ENCODE assay signal across 8 cellular contexts in genomic region chrX:129905787-129906580, GRCh38. TPM values are rescaled to one million over a fixed set of nuclear protein-coding genes. Genes with fewer than 3 reads are reported as not detected.
A peak's percentile ranks its signal among the peaks of the same experiment; 100 is the strongest.
DNase-seq lines count a peak whose midpoint lies in the region; ATAC-seq and TF ChIP-seq lines count a peak whose summit lies in the region.

Gene UTP14A (plus strand): TSS chrX:129906164. CDS start chrX:129906211, 47 bp downstream.

- no peaks in the 10 kb centered on the region for H3F3A ChIP-seq in DOHH2 (ENCODE audit: control insufficient read depth, insufficient read depth)
- H3F3A ChIP-seq in GM23338 (replicated peaks; ENCODE audit: low read depth), result no peaks in the 10 kb centered on the region

- H3K4me1 ChIP-seq in DOHH2 (ENCODE audit: control insufficient read depth, low read length) (0 out of 2 replicates have a peak, but pooled peaks cover 3% of the 10 kb centered on the region), GM23338 (ENCODE audit: insufficient read depth) (no peaks in the 10 kb centered on the region)

- peak within 1 kb of the TSS; percentile 81 for H3K4me2 ChIP-seq in DOHH2 (ENCODE audit: low read length)
- H3K4me2 ChIP-seq in GM23338, result peak within 1 kb of the TSS; percentile 83

- H3K27me3 Mint-ChIP-seq in GM23338 (ENCODE audit: insufficient read depth, low read depth, poor library complexity) (peaks cover 3% of the 10 kb centered on the region), naive B cell (no peaks in the 10 kb centered on the region)
- no peaks in the 10 kb centered on the region for H3K27me3 Mint-ChIP-seq in stimulated activated memory B cell treated with anti-CD40 and anti-IgM and Interleukin-4, amounts not matched to agents 10 μg/mL and 1 μg/mL and 100 μg/mL, for 72 hours

- peak within 1 kb of the TSS; percentile 55 for H3K27ac ChIP-seq in DOHH2 (ENCODE audit: low read depth, low read length)
- H3K27ac ChIP-seq in GM23338 (ENCODE audit: low read depth), result peak within 1 kb of the TSS; percentile 91; the same call in 1 of the 2 replicates

- H2AFZ ChIP-seq in GM23338, result peak within 1 kb of the TSS; percentile 69; the same call in 1 of the 2 replicates

- H3K9me3 ChIP-seq in DOHH2 (ENCODE audit: control insufficient read depth, insufficient read depth, low read length), result no peaks in the 10 kb centered on the region

- H3K36me3 Mint-ChIP-seq in GM23338 (ENCODE audit: low read depth) (peaks cover 30% of the 10 kb centered on the region), naive B cell (peaks cover 0 to 4% of the 10 kb centered on the region in 2 donors)
- H3K36me3 Mint-ChIP-seq in stimulated activated memory B cell treated with anti-CD40 and anti-IgM and Interleukin-4, amounts not matched to agents 10 μg/mL and 1 μg/mL and 100 μg/mL, for 72 hours, result peaks cover 16% of the 10 kb centered on the region

- H3K27ac Mint-ChIP-seq in GM23338, result peak within 1 kb of the TSS; percentile 94
- peak within 1 kb of the TSS; percentile 79 to 97 (median 93) for H3K27ac Mint-ChIP-seq in naive B cell
- H3K27ac Mint-ChIP-seq in stimulated activated memory B cell treated with anti-CD40 and anti-IgM and Interleukin-4, amounts not matched to agents 10 μg/mL and 1 μg/mL and 100 μg/mL, for 72 hours, result peak within 1 kb of the TSS; percentile 88

- H3K4me3 ChIP-seq in DOHH2 (ENCODE audit: low read length) (peak within 1 kb of the TSS; percentile 85), GM23338 (peak within 1 kb of the TSS; percentile 72)

- H3K9me2 ChIP-seq in DOHH2 (replicated peaks; ENCODE audit: control insufficient read depth, low read length) (no peaks in the 10 kb centered on the region), GM23338 (ENCODE audit: insufficient read depth) (no peaks in the 10 kb centered on the region)

- H3K4me3 Mint-ChIP-seq in GM23338 (peak within 1 kb of the TSS; percentile 97), naive B cell (peak within 1 kb of the TSS; percentile 86 to 99 (median 94))
- peak within 1 kb of the TSS; percentile 89 for H3K4me3 Mint-ChIP-seq in stimulated activated memory B cell treated with anti-CD40 and anti-IgM and Interleukin-4, amounts not matched to agents 10 μg/mL and 1 μg/mL and 100 μg/mL, for 72 hours

- H3K4me1 Mint-ChIP-seq in GM23338 (no peaks in the 10 kb centered on the region), naive B cell (peaks cover 0 to 15% (median 0%) of the 10 kb centered on the region in 3 donors)
- H3K4me1 Mint-ChIP-seq in stimulated activated memory B cell treated with anti-CD40 and anti-IgM and Interleukin-4, amounts not matched to agents 10 μg/mL and 1 μg/mL and 100 μg/mL, for 72 hours, result peaks cover 6% of the 10 kb centered on the region

- H3K36me3 ChIP-seq in DOHH2 (ENCODE audit: control insufficient read depth, low read length) (peaks cover 33% of the 10 kb centered on the region), GM23338 (ENCODE audit: insufficient read depth) (peaks cover 18% of the 10 kb centered on the region)

- H4K20me1 ChIP-seq in DOHH2 (ENCODE audit: control insufficient read depth, insufficient read depth, low read depth, low read length), result no peaks in the 10 kb centered on the region
- no peaks in the 10 kb centered on the region for H4K20me1 ChIP-seq in GM23338 (replicated peaks; ENCODE audit: insufficient read depth)

- H3K79me2 ChIP-seq in DOHH2 (ENCODE audit: control insufficient read depth, low read length) (peaks cover 28% of the 10 kb centered on the region), GM23338 (replicated peaks; ENCODE audit: insufficient read depth) (peaks cover 15% of the 10 kb centered on the region)

- ATAC-seq in GM23338 (peak; percentile 97), naive B cell (ENCODE audit: low read depth in 2 of 2) (peak; percentile 93 to 95)
- ATAC-seq in stimulated activated memory B cell treated with anti-CD40 and anti-IgM and Interleukin-4, amounts not matched to agents 10 μg/mL and 1 μg/mL and 100 μg/mL, for 72 hours, result peak; percentile 96

- no peaks in the 10 kb centered on the region for H3K27me3 ChIP-seq in DOHH2 (ENCODE audit: control insufficient read depth, low read length)
- no peaks in the 10 kb centered on the region for H3K27me3 ChIP-seq in GM23338 (ENCODE audit: insufficient read depth)

- no peaks in the 10 kb centered on the region; the same call in 2 of the 3 replicates for H3K9me3 Mint-ChIP-seq in GM23338
- no peaks in the 10 kb centered on the region for H3K9me3 Mint-ChIP-seq in naive B cell
- H3K9me3 Mint-ChIP-seq in stimulated activated memory B cell treated with anti-CD40 and anti-IgM and Interleukin-4, amounts not matched to agents 10 μg/mL and 1 μg/mL and 100 μg/mL, for 72 hours, result no peaks in the 10 kb centered on the region

- DNase-seq in GM23338 (ENCODE audit: low spot score), result peak; percentile 93
- DNase-seq in LHCN-M2 (ENCODE audit: low read depth), result peak; percentile 87
- DNase-seq in RPMI8226, result peak; percentile 94
- peak; percentile 52 to 69 for DNase-seq in activated T-helper 1 cell treated with anti-CD3 and anti-CD28 coated beads, Interleukin-2, amount 50 U/mL, for 16 hours (ENCODE audit: low read depth in 1 of 2, low spot score in 1 of 2)
- DNase-seq in fibroblast of gingiva (ENCODE audit: low read depth), result peak; percentile 86
- peak; percentile 75 for DNase-seq in naive B cell

- TF ChIP-seq CTCF in DOHH2 (IDR thresholded peaks at IDR 0.05; ENCODE audit: low read depth, low read length, poor library complexity, severe bottlenecking) (no peak), GM23338 (conservative IDR thresholded peaks at IDR 0.05; ENCODE audit: low read depth in 2 of 2) (no peak)

TF ChIP-seq in GM23338, 12 proteins besides CTCF, POLR2A, EP300 and RAD21 (continues in another document):
- no peak for TF ChIP-seq ZNF462 (CRISPR knock-in tag; IDR thresholded peaks at IDR 0.05)

RNA-seq across cellular contexts. Expression of gene UTP14A, which starts in this region (rescaled TPM):
- 17.8 and 18.5 TPM in 2 replicates for total RNA-seq in GM23338 (2014; rRNA removed; shearing (Covaris generic))
- 14.2 and 14.6 TPM in 2 replicates for polyA plus RNA-seq in GM23338 (2016; fragmentation: Nextera tagmentation; extraction: Ambion mirVana)
- 28.0 and 31.0 TPM in 2 replicates for total RNA-seq in LHCN-M2 (2014; rRNA removed)
- 15.8 TPM for polyA plus RNA-seq in LHCN-M2 (2012)
- 10 to 100 TPM in 1 of 6 donors, 1 to 10 TPM in 4, under 1 TPM in 1; 0.60 to 11.3 (median 6.4) TPM for polyA plus RNA-seq in naive B cell (ENCODE audit: low read depth in 6 of 6)

Comparison
In these comparisons a context has a peak if more than half of its experiments do, and no peak if none do; other contexts are left out.
1. Peak in every context shown above with its lines: DNase-seq, ATAC-seq, H3K4me3 ChIP-seq and H3K27ac ChIP-seq.